ENCODE assay signal across 17 cellular contexts in genomic region chr13:76000131-76000530, GRCh38.
"Had no signal": no experiment of that assay in that cellular context is flagged by ENCODE, and none has a peak within 500 bp of the region (broad histone marks: within the 10 kb centered on the region; RNA-seq: fewer than 3 reads in every experiment).

No MANE protein-coding gene starts in this region.

- DNase-seq: activated CD4-positive, alpha-beta memory T cell treated with anti-CD3 and anti-CD28 coated beads, Interleukin-2, amount 10 ng/mL, durations not matched to agents 7 days and 5 days; activated gamma-delta T cell treated with Interleukin-2 at 50 U/mL for 16 hours; activated naive CD8-positive, alpha-beta T cell treated with anti-CD3 and anti-CD28 coated beads for 36 hours; activated T-cell treated with anti-CD3 and anti-CD28 coated beads, Interleukin-2, amount 50 U/mL, for 72 hours; anterior cingulate cortex; glutamatergic neuron; left colon; mammary epithelial cell; mucosa of descending colon; naive thymus-derived CD8-positive, alpha-beta T cell; occipital lobe; psoas muscle; spleen; stimulated activated CD4-positive, alpha-beta T cell treated with anti-CD3 and anti-CD28 coated beads, Interleukin-2, amount 100 ng/mL, for 24 hours; stimulated activated naive CD4-positive, alpha-beta T cell treated with Interleukin-2 at 50 U/mL for 16 hours; trophoblast cell had no signal

- ATAC-seq: activated T-cell treated with anti-CD3 and anti-CD28 coated beads, Interleukin-2, amount 50 U/mL, for 72 hours; left colon; mucosa of descending colon; naive thymus-derived CD8-positive, alpha-beta T cell; psoas muscle; sciatic nerve had no signal
